Comparison of ENCODE assay signal across 22 cellular contexts in the genomic region with DNA sequence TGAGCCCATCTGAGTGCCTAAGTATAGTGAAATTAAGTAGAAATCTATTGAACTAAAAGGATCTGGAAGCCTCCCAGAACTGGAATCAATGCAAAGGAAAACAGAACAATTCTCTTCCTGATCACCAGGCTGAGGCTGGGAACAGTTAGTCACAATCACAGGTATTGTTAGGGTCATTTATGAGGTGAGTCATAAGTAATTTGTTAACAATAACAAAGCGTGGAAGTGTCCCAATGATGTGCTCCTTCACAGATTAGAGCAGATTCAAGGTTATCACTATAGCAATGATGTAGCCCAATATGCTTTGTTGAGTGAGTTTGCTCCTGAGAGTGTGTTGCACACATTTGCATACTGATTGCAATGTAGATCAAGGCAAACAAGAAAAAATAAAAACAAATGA.
DNase-seq lines count a peak whose midpoint lies in the region; ATAC-seq, FAIRE-seq and TF ChIP-seq lines count a peak whose summit lies in the region.
"Had no signal": no experiment of that assay in that cellular context is flagged by ENCODE, and none has a peak within 500 bp of the region (broad histone marks: within the 10 kb centered on the region; RNA-seq: fewer than 3 reads in every experiment).

No MANE protein-coding gene starts in this region.

- no peaks in the 10 kb centered on the region for H4K20me1 ChIP-seq in hepatocyte (ENCODE audit: insufficient read depth, poor library complexity, severe bottlenecking)

- POLR2A ChIA-PET in MCF 10A (lab: Yijun Ruan, JAX) = no interaction called here

- H3K9me3 ChIP-seq in breast epithelium = no peaks in the 10 kb centered on the region
- no peaks in the 10 kb centered on the region for H3K9me3 ChIP-seq in SK-N-MC (ENCODE audit: low read depth, low read length)
- H3K9me3 ChIP-seq in hepatocyte (ENCODE audit: low read depth) = no peaks in the 10 kb centered on the region
- H3K9me3 ChIP-seq: lower lobe of right lung, ovary, stomach had no signal

- no peak for ATAC-seq in stimulated activated naive B cell treated with anti-CD40 and anti-IgM and Interleukin-4, amounts not matched to agents 10 μg/mL and 1 μg/mL and 100 μg/mL, for 72 hours (replicated peaks)
- ATAC-seq: lower lobe of right lung had no signal

- H3K4me3 ChIP-seq in breast epithelium = no peak overlapping the region
- peak overlapping the region; percentile 25; the same call in 1 of the 2 replicates for H3K4me3 ChIP-seq in SK-N-MC
- no peak overlapping the region for H3K4me3 ChIP-seq in hepatocyte
- H3K4me3 ChIP-seq: lower lobe of right lung, ovary, stomach had no signal

- peak; percentile 20 for DNase-seq in MCF 10A (ENCODE audit: unreplicated experiment)
- no peak for DNase-seq in breast epithelium (ENCODE audit: low spot score in 2 of 2)
- no peak for DNase-seq in SK-N-MC (ENCODE audit: low read depth, low spot score)
- DNase-seq in hepatocyte (ENCODE audit: low spot score) = no peak
- peak; percentile 28 for DNase-seq in urothelium cell line (ENCODE audit: low spot score)
- DNase-seq in NCI-H345 (lab: John Stamatoyannopoulos, UW) = no peak
- no peak for DNase-seq in stimulated activated naive B cell treated with anti-CD40 and anti-IgM and Interleukin-4, amounts not matched to agents 10 μg/mL and 1 μg/mL and 100 μg/mL, for 72 hours
- no peak for DNase-seq in central memory CD4-positive, alpha-beta T cell
- DNase-seq: 8988T; activated CD4-positive, alpha-beta T cell treated with anti-CD3 and anti-CD28 coated beads, Interleukin-2, amount 50 U/mL, for 1 hour; activated CD8-positive, alpha-beta memory T cell treated with anti-CD3 and anti-CD28 coated beads, Interleukin-2, amount 50 U/mL, for 48 hours; activated effector memory CD4-positive, alpha-beta T cell treated with anti-CD3 and anti-CD28 coated beads, Interleukin-2, amount 50 U/mL, for 16 hours; DMS153; H9; lower lobe of right lung; naive B cell; NCI-H2081; NCI-H510A; ovary; SHP77; stomach had no signal

- no peak for TF ChIP-seq POLR2A in breast epithelium (IDR thresholded peaks at IDR 0.05)

- H3K36me3 Mint-ChIP-seq in MCF 10A (ENCODE audit: insufficient read depth, unreplicated experiment) = no peaks in the 10 kb centered on the region
- H3K36me3 Mint-ChIP-seq in stimulated activated naive B cell treated with anti-CD40 and anti-IgM and Interleukin-4, amounts not matched to agents 10 μg/mL and 1 μg/mL and 100 μg/mL, for 72 hours = no peaks in the 10 kb centered on the region
- H3K36me3 Mint-ChIP-seq: IgD-negative memory B cell, naive B cell had no signal

- CTCF ChIA-PET in MCF 10A (lab: Yijun Ruan, JAX) = no interaction called here

- intact Hi-C loops in MCF 10A (cut with micrococcal nuclease) (no loop called here), breast epithelium (cut with DNase I; ENCODE audit: low total_unique reads) (no loop called here)

- H3K9me2 ChIP-seq in hepatocyte (replicated peaks; ENCODE audit: insufficient read depth) = no peaks in the 10 kb centered on the region

- H3K27ac ChIP-seq in breast epithelium = peak overlapping the region in 1 of 2 donors; percentile 45
- peak overlapping the region; percentile 98 for H3K27ac ChIP-seq in SK-N-MC
- peak overlapping the region; percentile 83 for H3K27ac ChIP-seq in hepatocyte
- H3K27ac ChIP-seq: lower lobe of right lung, ovary, stomach had no signal

- no peak overlapping the region for H3K4me3 Mint-ChIP-seq in MCF 10A (ENCODE audit: unreplicated experiment)
- no peak overlapping the region for H3K4me3 Mint-ChIP-seq in stimulated activated naive B cell treated with anti-CD40 and anti-IgM and Interleukin-4, amounts not matched to agents 10 μg/mL and 1 μg/mL and 100 μg/mL, for 72 hours
- H3K4me3 Mint-ChIP-seq: H9, IgD-negative memory B cell had no signal

- peaks cover 0 to 39% of the 10 kb centered on the region in 2 donors for H3K27me3 ChIP-seq in breast epithelium
- no peaks in the 10 kb centered on the region for H3K27me3 ChIP-seq in hepatocyte
- H3K27me3 ChIP-seq: ovary, stomach had no signal

- H3K4me1 ChIP-seq in breast epithelium (no peaks in the 10 kb centered on the region), hepatocyte (ENCODE audit: insufficient read depth) (peaks cover 14% of the 10 kb centered on the region)
- H3K4me1 ChIP-seq: lower lobe of right lung, stomach had no signal

- BruUV-seq in MCF 10A (replicated peaks; lab: Mats Ljungman, UMichigan) = no TSS peak

- 32% methylated on average over 1 of the region's 1 CpG for WGBS in hepatocyte (ENCODE audit: low lambda C conversion rate, missing lambda C conversion rate)

- no peak overlapping the region for H3K27ac Mint-ChIP-seq in MCF 10A (ENCODE audit: low read depth, unreplicated experiment)
- no peak overlapping the region for H3K27ac Mint-ChIP-seq in stimulated activated naive B cell treated with anti-CD40 and anti-IgM and Interleukin-4, amounts not matched to agents 10 μg/mL and 1 μg/mL and 100 μg/mL, for 72 hours
- H3K27ac Mint-ChIP-seq: H9, IgD-negative memory B cell, naive B cell had no signal

- H3K27me3 Mint-ChIP-seq in MCF 10A (ENCODE audit: insufficient read depth, unreplicated experiment) = peaks cover 26% of the 10 kb centered on the region
- no peaks in the 10 kb centered on the region for H3K27me3 Mint-ChIP-seq in stimulated activated naive B cell treated with anti-CD40 and anti-IgM and Interleukin-4, amounts not matched to agents 10 μg/mL and 1 μg/mL and 100 μg/mL, for 72 hours

- H2AFZ ChIP-seq in hepatocyte = no peak overlapping the region

- H3K79me2 ChIP-seq in hepatocyte = no peaks in the 10 kb centered on the region

- no peak for TF ChIP-seq CTCF in MCF 10A (IDR thresholded peaks at IDR 0.05; ENCODE audit: unreplicated experiment)
- no peak for TF ChIP-seq CTCF in breast epithelium (IDR thresholded peaks at IDR 0.05)
- TF ChIP-seq CTCF in hepatocyte (IDR thresholded peaks at IDR 0.05; ENCODE audit: poor library complexity) = no peak

- no peak overlapping the region for H3K4me2 ChIP-seq in hepatocyte

- H3K36me3 ChIP-seq in breast epithelium (no peaks in the 10 kb centered on the region), SK-N-MC (ENCODE audit: insufficient read depth, low read length) (no peaks in the 10 kb centered on the region), hepatocyte (replicated peaks; ENCODE audit: insufficient read depth, low read depth) (no peaks in the 10 kb centered on the region)
- H3K36me3 ChIP-seq: lower lobe of right lung, ovary, stomach had no signal

- no peaks in the 10 kb centered on the region for H3K9me3 Mint-ChIP-seq in MCF 10A (ENCODE audit: unreplicated experiment)
- no peaks in the 10 kb centered on the region for H3K9me3 Mint-ChIP-seq in stimulated activated naive B cell treated with anti-CD40 and anti-IgM and Interleukin-4, amounts not matched to agents 10 μg/mL and 1 μg/mL and 100 μg/mL, for 72 hours
- H3K9me3 Mint-ChIP-seq: naive B cell had no signal

- H3K4me1 Mint-ChIP-seq in MCF 10A (ENCODE audit: insufficient read depth, unreplicated experiment) = peaks cover 14% of the 10 kb centered on the region
- no peaks in the 10 kb centered on the region for H3K4me1 Mint-ChIP-seq in stimulated activated naive B cell treated with anti-CD40 and anti-IgM and Interleukin-4, amounts not matched to agents 10 μg/mL and 1 μg/mL and 100 μg/mL, for 72 hours
- H3K4me1 Mint-ChIP-seq: IgD-negative memory B cell, naive B cell had no signal

- H3K9ac ChIP-seq in SK-N-MC (ENCODE audit: insufficient read length) = peak overlapping the region; percentile 23

- no peak for FAIRE-seq in urothelium cell line (lab: Jason Lieb, UNC)

Comparison
In these comparisons a context has a peak if more than half of its experiments do, and no peak if none do; other contexts are left out.
1. DNase-seq: peak in MCF 10A (single experiment) and urothelium cell line (single experiment); none in breast epithelium (0 of 2), SK-N-MC (single experiment), hepatocyte (single experiment), NCI-H345 (single experiment), stimulated activated naive B cell treated with anti-CD40 and anti-IgM and Interleukin-4, amounts not matched to agents 10 μg/mL and 1 μg/mL and 100 μg/mL, for 72 hours (single experiment) and central memory CD4-positive, alpha-beta T cell (single experiment).